Comparison of ENCODE assay signal across 13 cellular contexts in the genomic region with DNA sequence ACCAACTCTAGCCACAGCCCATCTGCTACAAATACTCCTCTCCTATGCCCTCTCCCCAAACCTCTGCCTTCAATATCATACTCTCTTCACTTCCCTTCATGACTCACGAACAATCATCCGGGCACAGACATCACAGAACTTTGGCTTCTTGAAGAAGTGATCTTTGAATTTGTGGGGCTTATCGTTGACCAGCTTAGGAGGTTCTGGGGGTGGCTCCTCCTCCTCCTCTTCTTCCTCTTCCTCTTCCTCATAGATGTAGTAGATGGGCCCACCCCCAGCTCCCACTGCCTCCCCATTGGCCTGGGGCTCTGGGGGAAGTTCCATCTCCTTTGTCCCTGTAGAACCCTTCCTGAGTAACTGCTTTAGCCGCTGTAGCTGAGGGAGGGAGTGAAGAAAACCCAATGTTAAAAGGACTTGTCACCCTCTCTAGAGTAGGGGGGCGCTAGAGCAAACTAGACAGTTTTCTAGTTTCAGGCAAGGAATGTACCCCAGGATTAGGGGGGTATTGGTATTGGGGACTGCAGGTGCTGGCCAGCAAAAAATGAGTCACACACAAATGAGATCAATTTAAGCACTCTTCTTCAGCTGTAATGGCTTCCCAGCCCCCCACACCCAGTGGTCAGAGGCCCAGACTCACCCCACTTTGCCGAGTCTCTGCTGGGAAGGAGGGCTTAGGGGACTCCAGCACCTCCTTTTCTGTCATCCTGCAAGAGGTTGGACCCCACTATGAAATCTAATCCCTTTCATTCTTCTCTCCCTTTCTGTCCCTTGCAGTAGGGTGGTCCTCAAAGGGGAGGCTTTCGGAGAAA. TPM values are rescaled to one million over a fixed set of nuclear protein-coding genes. Genes with fewer than 3 reads are reported as not detected.
DNase-seq lines count a peak whose midpoint lies in the region; ATAC-seq and TF ChIP-seq lines count a peak whose summit lies in the region.
"Had no signal": no experiment of that assay in that cellular context is flagged by ENCODE, and none has a peak within 500 bp of the region (broad histone marks: within the 10 kb centered on the region; RNA-seq: fewer than 3 reads in every experiment).

No MANE protein-coding gene starts in this region.

- intact Hi-C loops in CD14-positive monocyte (cut with micrococcal nuclease), result loop anchor here in 1 of 2 donors (5.0 kb wide), 1 partner anchor 37 kb away; no protein-coding TSS in a partner anchor
- intact Hi-C loops in left lung (cut with DNase I), result no loop called here

- H3F3A ChIP-seq in SK-N-SH (replicated peaks; ENCODE audit: insufficient read depth), result peaks cover 3% of the 10 kb centered on the region

- H3K9me3 ChIP-seq in HEK293 (ENCODE audit: control insufficient read depth, insufficient read depth, low read depth, low read length), result no peaks in the 10 kb centered on the region
- no peaks in the 10 kb centered on the region for H3K9me3 ChIP-seq in left lung
- H3K9me3 ChIP-seq in gastroesophageal sphincter, result no peaks in the 10 kb centered on the region
- H3K9me3 ChIP-seq in SK-N-SH, result no peaks in the 10 kb centered on the region

- H3K9me3 Mint-ChIP-seq in CD14-positive monocyte, result no peaks in the 10 kb centered on the region
- H3K9me3 Mint-ChIP-seq: brain; CD4-positive, alpha-beta T cell had no signal

- peak overlapping the region; percentile 75 to 95 (median 90) for H3K27ac Mint-ChIP-seq in CD14-positive monocyte
- H3K27ac Mint-ChIP-seq: CD4-positive, alpha-beta T cell had no signal

- no peaks in the 10 kb centered on the region for H4K20me1 ChIP-seq in SK-N-SH (ENCODE audit: insufficient read depth)

- H3K4me3 ChIP-seq in HEK293 (ENCODE audit: low read depth, low read length) (no peak overlapping the region), left lung (peak overlapping the region in 1 of 2 donors; percentile 16), gastroesophageal sphincter (no peak overlapping the region), SK-N-SH (ENCODE audit: low read depth in 2 of 2, low read length in 1 of 2) (no peak overlapping the region)

- H3K27ac ChIP-seq in HEK293 (ENCODE audit: extremely low read depth, low read depth, low read length) (no peak overlapping the region), left lung (peak overlapping the region in 1 of 2 donors; percentile 18), gastroesophageal sphincter (no peak overlapping the region), SK-N-SH (ENCODE audit: low read depth in 2 of 2, low read length in 1 of 2) (no peak overlapping the region)

- no peak for TF ChIP-seq POLR2A in gastroesophageal sphincter (IDR thresholded peaks at IDR 0.05)

- DNase-seq in CD14-positive monocyte (ENCODE audit: low spot score), result no peak
- peak; percentile 65 for DNase-seq in SKM-1 treated with dmso at 0.1 percent for 144 hours (lab: John Stamatoyannopoulos, UW; ENCODE audit: unreplicated experiment)
- DNase-seq in left lung, result no peak
- no peak for DNase-seq in DMS 273 (lab: John Stamatoyannopoulos, UW; ENCODE audit: unreplicated experiment)
- no peak for DNase-seq in SK-N-SH
- DNase-seq: CD4-positive, alpha-beta T cell; stimulated activated CD4-positive, alpha-beta T cell treated with anti-CD3 and anti-CD28 coated beads, Interleukin-15, amount 100 ng/mL, for 24 hours; stimulated activated naive CD4-positive, alpha-beta T cell had no signal

- TF ChIP-seq EP300 in gastroesophageal sphincter (IDR thresholded peaks at IDR 0.05) (no peak), SK-N-SH (IDR thresholded peaks at IDR 0.05; ENCODE audit: borderline replicate concordance in 1 of 2, low read depth in 1 of 2, low read length in 1 of 2) (no peak)

- TF ChIP-seq RAD21 in SK-N-SH (IDR thresholded peaks at IDR 0.05; ENCODE audit: low read length), result no peak

- TF ChIP-seq CTCF in CD14-positive monocyte (IDR thresholded peaks at IDR 0.05), result no peak
- TF ChIP-seq CTCF in HEK293 (tag by site-specific recombination; IDR thresholded peaks at IDR 0.05), result no peak
- TF ChIP-seq CTCF in left lung (IDR thresholded peaks at IDR 0.05), result no peak
- TF ChIP-seq CTCF in gastroesophageal sphincter (IDR thresholded peaks at IDR 0.05), result no peak
- TF ChIP-seq CTCF in SK-N-SH (IDR thresholded peaks at IDR 0.05), result no peak

- peaks cover 34% of the 10 kb centered on the region for H3K4me1 Mint-ChIP-seq in CD14-positive monocyte

- no peak overlapping the region for H3K4me2 ChIP-seq in SK-N-SH

- ATAC-seq in left lung (peak; percentile 38), gastroesophageal sphincter (no peak), HG03432 (IDR thresholded peaks at IDR 0.05; ENCODE audit: unreplicated experiment) (no peak)

- POLR2A ChIA-PET in HEK293 (lab: Yijun Ruan, JAX) (interaction anchor here (0.6 kb wide), 1 partner anchor 242 kb away, joined by 8 read pairs; no protein-coding TSS in a partner anchor), SK-N-SH (lab: Yijun Ruan, JAX) (interaction anchor here (0.5 kb wide), 1 partner anchor 9 kb away, joined by 3 read pairs; no protein-coding TSS in a partner anchor)

- 70 to 87% methylated on average over 5 to 6 of the region's 7 CpGs for WGBS in gastroesophageal sphincter (ENCODE audit: low coverage in 1 of 2), 2 donors
- 86% methylated on average over 7 of the region's 7 CpGs for WGBS in SK-N-SH (ENCODE audit: low lambda C conversion rate)

- no peak overlapping the region for H2AFZ ChIP-seq in SK-N-SH (ENCODE audit: low read depth)

- H3K27me3 ChIP-seq in left lung, result peaks cover 0 to 10% of the 10 kb centered on the region in 2 donors
- peaks cover 47% of the 10 kb centered on the region for H3K27me3 ChIP-seq in gastroesophageal sphincter
- no peaks in the 10 kb centered on the region for H3K27me3 ChIP-seq in SK-N-SH (ENCODE audit: insufficient read depth)

- peak overlapping the region; percentile 81 to 96 for H3K4me3 Mint-ChIP-seq in CD14-positive monocyte
- H3K4me3 Mint-ChIP-seq: CD4-positive, alpha-beta T cell had no signal

- H3K4me1 ChIP-seq in HEK293 (ENCODE audit: control insufficient read depth, insufficient read depth, low read length) (0 out of 2 replicates have a peak, but pooled peaks cover 4% of the 10 kb centered on the region), left lung (peaks cover 0 to 7% of the 10 kb centered on the region in 2 donors), gastroesophageal sphincter (peaks cover 0 to under 1% (median 0%) of the 10 kb centered on the region in 3 donors), SK-N-SH (ENCODE audit: control insufficient read depth in 1 of 2, insufficient read depth in 2 of 2, low read depth in 1 of 2, low read length in 1 of 2) (no peaks in the 10 kb centered on the region; a peak in 1 of 4 replicates)

- peaks cover 0 to 3% of the 10 kb centered on the region in 2 experiments; a peak in 2 of 3 replicates for H3K36me3 ChIP-seq in HEK293 (ENCODE audit: control insufficient read depth in 2 of 2, insufficient read depth in 1 of 2, low read length in 2 of 2)
- peaks cover 0 to 11% of the 10 kb centered on the region in 2 donors for H3K36me3 ChIP-seq in left lung
- H3K36me3 ChIP-seq in gastroesophageal sphincter, result peaks cover 0 to 2% of the 10 kb centered on the region in 2 donors
- peaks cover 0 to 3% of the 10 kb centered on the region in 2 experiments for H3K36me3 ChIP-seq in SK-N-SH (replicated peaks in 1 of 2; ENCODE audit: control insufficient read depth in 1 of 2, insufficient read depth in 2 of 2, low read length in 1 of 2)

- peaks cover 2 to 6% (median 4%) of the 10 kb centered on the region in 3 donors for H3K27me3 Mint-ChIP-seq in CD14-positive monocyte (ENCODE audit: low read depth in 3 of 3)

- CTCF ChIA-PET in HEK293 (lab: Yijun Ruan, JAX) (interaction anchor here (0.7 to 3.3 kb wide), 8 partner anchors 9 to 214 kb away, joined by 3 to 19 read pairs (median 5); no protein-coding TSS in a partner anchor), SK-N-SH (lab: Yijun Ruan, JAX) (interaction anchor here (0.7 to 31.5 kb wide), 10 partner anchors 8 to 210 kb away, joined by 3 to 937 read pairs (median 8); a partner anchor contains a TSS)

- no peak overlapping the region for H3K9ac ChIP-seq in SK-N-SH

- no peaks in the 10 kb centered on the region for H3K79me2 ChIP-seq in SK-N-SH (ENCODE audit: insufficient read depth)

- H3K9me2 ChIP-seq in SK-N-SH, result no peaks in the 10 kb centered on the region

- H3K36me3 Mint-ChIP-seq in CD14-positive monocyte, result peaks cover 29 to 34% of the 10 kb centered on the region in 2 donors

TF ChIP-seq in HEK293, 187 proteins besides CTCF, POLR2A, EP300 and RAD21 (continues in another document):
- TF ChIP-seq ZNF624 (tag by site-specific recombination; IDR thresholded peaks at IDR 0.05), result no peak

TF ChIP-seq in SK-N-SH, 30 proteins besides CTCF, POLR2A, EP300 and RAD21 (continues in another document):
- TF ChIP-seq, protein P1, sequence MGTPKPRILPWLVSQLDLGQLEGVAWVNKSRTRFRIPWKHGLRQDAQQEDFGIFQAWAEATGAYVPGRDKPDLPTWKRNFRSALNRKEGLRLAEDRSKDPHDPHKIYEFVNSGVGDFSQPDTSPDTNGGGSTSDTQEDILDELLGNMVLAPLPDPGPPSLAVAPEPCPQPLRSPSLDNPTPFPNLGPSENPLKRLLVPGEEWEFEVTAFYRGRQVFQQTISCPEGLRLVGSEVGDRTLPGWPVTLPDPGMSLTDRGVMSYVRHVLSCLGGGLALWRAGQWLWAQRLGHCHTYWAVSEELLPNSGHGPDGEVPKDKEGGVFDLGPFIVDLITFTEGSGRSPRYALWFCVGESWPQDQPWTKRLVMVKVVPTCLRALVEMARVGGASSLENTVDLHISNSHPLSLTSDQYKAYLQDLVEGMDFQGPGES (IDR thresholded peaks at IDR 0.05; ENCODE audit: low read depth, low read length), result no peak
- no peak for TF ChIP-seq MEF2A (IDR thresholded peaks at IDR 0.05; ENCODE audit: borderline replicate concordance, low read depth)
- no peak for TF ChIP-seq FOSL2 (IDR thresholded peaks at IDR 0.05; ENCODE audit: borderline replicate concordance, low read depth)
- no peak for TF ChIP-seq NFIC (IDR thresholded peaks at IDR 0.05; ENCODE audit: borderline replicate concordance)

RNA-seq across cellular contexts. Expression of a gene that starts 1.8 kb away (rescaled TPM):
- polyA plus RNA-seq in CD14-positive monocyte, result 1 to 10 TPM; 7.0 to 9.1 TPM
- total RNA-seq in left lung, result 1 to 10 TPM; 3.4 to 5.0 TPM
- total RNA-seq in gastroesophageal sphincter, result under 1 TPM in 3 of 4 donors, not detected in 1; 0.32 to 0.94 (median 0.35) TPM
- polyA plus RNA-seq in SK-N-SH (2012; rRNA removed), result 0.63 and 0.76 TPM in 2 replicates
- polyA plus RNA-seq in SK-N-SH (2012; cell fraction: cytosol; rRNA removed), result 0.38 and 0.51 TPM in 2 replicates
- 5.4 and 7.1 TPM in 2 replicates for polyA plus RNA-seq in SK-N-SH (2012; cell fraction: nucleus; rRNA removed)
- total RNA-seq: SK-MEL-5 had no signal

RNA-seq across cellular contexts. Expression of a gene that starts 19.6 kb away (rescaled TPM):
- polyA plus RNA-seq in CD14-positive monocyte, result 10 to 100 TPM; 36.8 to 39.8 TPM
- 100 to 1,000 TPM in 1 of 2 donors, 10 to 100 TPM in 1; 64.7 to 116 TPM for total RNA-seq in left lung
- total RNA-seq in gastroesophageal sphincter, result 10 to 100 TPM; 20.5 to 42.4 (median 34.4) TPM
- 181 and 204 TPM in 2 replicates for polyA plus RNA-seq in SK-N-SH (2012; rRNA removed)
- polyA plus RNA-seq in SK-N-SH (2012; cell fraction: cytosol; rRNA removed), result 86.1 and 133 TPM in 2 replicates
- polyA plus RNA-seq in SK-N-SH (2012; cell fraction: nucleus; rRNA removed), result 206 and 207 TPM in 2 replicates

RNA-seq across cellular contexts. Expression of a gene that starts 32.5 kb away (rescaled TPM):
- polyA plus RNA-seq in CD14-positive monocyte (not detected), SK-N-SH (2012; rRNA removed) (0.18 and 0.31 TPM in 2 replicates)
- total RNA-seq in left lung (1 to 10 TPM in 1 of 2 donors, under 1 TPM in 1; 0.93 to 1.0 TPM), gastroesophageal sphincter (1 to 10 TPM in 1 of 4 donors, not detected in 3; 1.1 TPM)
- 0.12 and 0.24 TPM in 2 replicates for polyA plus RNA-seq in SK-N-SH (2012; cell fraction: cytosol; rRNA removed)
- polyA plus RNA-seq in SK-N-SH (2012; cell fraction: nucleus; rRNA removed), result 0.25 and 0.45 TPM in 2 replicates
- total RNA-seq: CD4-positive, alpha-beta T cell had no signal
